ENCODE assay signal across 8 cellular contexts in the genomic region with DNA sequence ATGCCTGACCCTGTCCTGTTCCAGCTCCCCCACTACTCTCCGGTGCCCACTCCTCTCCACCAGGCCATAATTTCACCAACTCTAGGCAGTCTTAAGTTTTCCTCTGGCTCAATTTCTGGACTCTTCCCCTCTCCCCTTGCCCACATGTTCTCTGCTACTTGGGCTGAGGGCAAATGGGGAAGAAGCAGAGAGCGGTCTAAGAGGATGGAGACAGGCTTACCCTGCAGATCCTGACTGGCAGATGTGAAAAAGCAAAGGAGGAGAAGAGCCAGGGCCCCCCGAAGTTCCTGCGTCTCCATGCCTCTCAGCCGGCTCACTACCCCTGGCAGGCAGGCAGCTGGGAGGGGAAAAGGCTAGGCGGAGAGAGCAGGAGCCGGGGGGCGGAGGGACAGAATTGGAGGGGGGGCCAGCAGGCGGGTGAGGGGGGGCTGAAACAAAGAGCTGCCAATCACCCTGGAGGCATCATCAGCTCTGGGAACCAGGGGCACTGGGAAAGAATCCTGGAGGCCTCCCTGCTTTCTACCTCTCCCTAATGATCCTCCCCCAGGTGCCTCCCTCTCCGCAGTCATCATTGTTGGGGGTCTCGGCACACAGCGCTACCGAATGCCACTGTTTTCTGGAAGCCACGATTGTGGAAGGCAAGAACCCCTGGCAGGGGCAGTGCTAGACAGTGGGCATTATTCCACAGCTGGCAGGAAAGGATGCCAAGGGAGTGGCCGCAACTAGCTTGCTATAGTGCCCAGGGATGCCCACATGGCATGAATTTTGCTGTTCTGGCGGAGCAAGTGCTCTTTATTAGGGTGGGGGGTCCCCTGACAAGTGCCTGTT. TPM values are rescaled to one million over a fixed set of nuclear protein-coding genes. Genes with fewer than 3 reads are reported as not detected.
DNase-seq lines count a peak whose midpoint lies in the region; ATAC-seq, FAIRE-seq and TF ChIP-seq lines count a peak whose summit lies in the region.

THBS3 (minus strand) TSS at position 320 of the 828 bp plus-strand sequence; CDS start at position 299, 21 bp downstream.

- H3K9me3 Mint-ChIP-seq in activated T-helper 17 cell treated with anti-CD3 and anti-CD28 coated beads, Interleukin-2, amount 50 U/mL, for 72 hours = no peaks in the 10 kb centered on the region

- ATAC-seq in activated T-helper 17 cell treated with anti-CD3 and anti-CD28 coated beads, Interleukin-2, amount 50 U/mL, for 72 hours (replicated peaks) = no peak
- ATAC-seq in omental fat pad (ENCODE audit: low FRiP score) = peak; percentile 15

- H3K27me3 Mint-ChIP-seq in activated T-helper 17 cell treated with anti-CD3 and anti-CD28 coated beads, Interleukin-2, amount 50 U/mL, for 72 hours = no peaks in the 10 kb centered on the region

- no peak for TF ChIP-seq POLR2A in NB4 (IDR thresholded peaks at IDR 0.05; ENCODE audit: extremely low read depth, insufficient read length)

- TF ChIP-seq CTCF in D721Med (IDR thresholded peaks at IDR 0.05; ENCODE audit: insufficient read depth, missing control alignments) = no peak
- no peak for TF ChIP-seq CTCF in NB4 (IDR thresholded peaks at IDR 0.05; ENCODE audit: low read depth, low read length)
- no peak for TF ChIP-seq CTCF in omental fat pad (IDR thresholded peaks at IDR 0.05)

- H3K36me3 Mint-ChIP-seq in activated T-helper 17 cell treated with anti-CD3 and anti-CD28 coated beads, Interleukin-2, amount 50 U/mL, for 72 hours (ENCODE audit: low read depth) = peaks cover 19% of the 10 kb centered on the region

- H3K4me1 Mint-ChIP-seq in activated T-helper 17 cell treated with anti-CD3 and anti-CD28 coated beads, Interleukin-2, amount 50 U/mL, for 72 hours = peaks cover 17% of the 10 kb centered on the region

- peak within 1 kb of the TSS; percentile 89 for H3K4me3 Mint-ChIP-seq in activated T-helper 17 cell treated with anti-CD3 and anti-CD28 coated beads, Interleukin-2, amount 50 U/mL, for 72 hours

- DNase-seq in D721Med (ENCODE audit: insufficient read length, low spot score) = peak; percentile 47
- DNase-seq in NB4 (ENCODE audit: low read depth) = peak; percentile 20
- peak in 39 of 42 donors; percentile 29 to 87 (median 65) for DNase-seq in head of caudate nucleus
- DNase-seq in omental fat pad (ENCODE audit: low spot score) = no peak
- DNase-seq in cerebellar nuclear complex (lab: John Stamatoyannopoulos, UW) = no peak
- DNase-seq in stimulated activated CD8-positive, alpha-beta memory T cell treated with anti-CD3 and anti-CD28 coated beads, Interleukin-4, amount 100 ng/mL, for 48 hours = no peak
- no peak for DNase-seq in activated CD8-positive, alpha-beta memory T cell treated with anti-CD3 and anti-CD28 coated beads, Interleukin-2, amount 50 U/mL, for 48 hours

- peak within 1 kb of the TSS; percentile 99 for H3K27ac Mint-ChIP-seq in activated T-helper 17 cell treated with anti-CD3 and anti-CD28 coated beads, Interleukin-2, amount 50 U/mL, for 72 hours

- no peak for FAIRE-seq in D721Med (lab: Jason Lieb, UNC)

- peak within 1 kb of the TSS; percentile 64 for H3K4me3 ChIP-seq in NB4 (ENCODE audit: low read depth, low read length)

- intact Hi-C loops in head of caudate nucleus (cut with DNase I) = loop anchor here (5.0 kb wide), 1 partner anchor 35 kb away; a partner anchor contains a TSS

RNA-seq across cellular contexts. Expression of gene THBS3, which starts in this region (rescaled TPM):
- total RNA-seq in activated T-helper 17 cell treated with anti-CD3 and anti-CD28 coated beads, Interleukin-2, amount 50 U/mL, for 72 hours = 10 to 100 TPM; 11.8 to 26.8 TPM
- 10 to 100 TPM; 11.3 to 32.2 (median 25.0) TPM for total RNA-seq in omental fat pad

Comparison
In these comparisons a context has a peak if more than half of its experiments do, and no peak if none do; other contexts are left out.
1. DNase-seq: peak in D721Med (single experiment), NB4 (single experiment) and head of caudate nucleus (39 of 42); none in omental fat pad (single experiment), cerebellar nuclear complex (0 of 2), stimulated activated CD8-positive, alpha-beta memory T cell treated with anti-CD3 and anti-CD28 coated beads, Interleukin-4, amount 100 ng/mL, for 48 hours (single experiment) and activated CD8-positive, alpha-beta memory T cell treated with anti-CD3 and anti-CD28 coated beads, Interleukin-2, amount 50 U/mL, for 48 hours (single experiment).